Comparison of ENCODE assay signal across 8 cellular contexts in genomic region chr2:218981390-218982311, GRCh38. TPM values are rescaled to one million over a fixed set of nuclear protein-coding genes. Genes with fewer than 3 reads are reported as not detected.
DNase-seq lines count a peak whose midpoint lies in the region; TF ChIP-seq lines count a peak whose summit lies in the region.

No MANE protein-coding gene starts in this region.

- POLR2A ChIA-PET in GM10248 (lab: Yijun Ruan, JAX): no interaction called here

- intact Hi-C loops in activated naive CD4-positive, alpha-beta T cell treated with anti-CD3 and anti-CD28 coated beads for 36 hours (cut with micrococcal nuclease): loop anchor here (2.0 kb wide), 3 partner anchors 105 to 137 kb away; no protein-coding TSS in a partner anchor

- peaks cover 61% of the 10 kb centered on the region for H3K27me3 Mint-ChIP-seq in activated naive CD4-positive, alpha-beta T cell treated with anti-CD3 and anti-CD28 coated beads for 36 hours (ENCODE audit: low read depth)

- peak overlapping the region; percentile 55 for H3K4me3 Mint-ChIP-seq in activated naive CD4-positive, alpha-beta T cell treated with anti-CD3 and anti-CD28 coated beads for 36 hours

- H3K4me1 Mint-ChIP-seq in activated naive CD4-positive, alpha-beta T cell treated with anti-CD3 and anti-CD28 coated beads for 36 hours (ENCODE audit: low read depth): peaks cover 33% of the 10 kb centered on the region

- H3K9me3 Mint-ChIP-seq in activated naive CD4-positive, alpha-beta T cell treated with anti-CD3 and anti-CD28 coated beads for 36 hours: no peaks in the 10 kb centered on the region

- no peaks in the 10 kb centered on the region for H3K36me3 ChIP-seq in stomach smooth muscle (ENCODE audit: control insufficient read depth in 2 of 2, insufficient read depth in 2 of 2, low read length in 2 of 2)

- DNase-seq in stimulated activated CD8-positive, alpha-beta memory T cell treated with anti-CD3 and anti-CD28 coated beads, Interleukin-12 subunit alpha, Interleukin-12 subunit beta, amount 100 ng/mL, for 4 hours (ENCODE audit: low read depth): peak; percentile 18
- no peak for DNase-seq in stimulated activated CD8-positive, alpha-beta memory T cell treated with anti-CD3 and anti-CD28 coated beads, Interleukin-4, amount 100 ng/mL, for 48 hours
- DNase-seq in activated naive CD4-positive, alpha-beta T cell treated with anti-CD3 and anti-CD28 coated beads for 36 hours: peak; percentile 35
- DNase-seq in kidney glomerular epithelial cell (lab: John Stamatoyannopoulos, UW): peak; percentile 12
- DNase-seq in KBM-7: no peak
- no peak for DNase-seq in NCI-H187 treated with DMSO at 0.1 percent for 48 hours (lab: John Stamatoyannopoulos, UW)
- no peak for DNase-seq in GM10248 (ENCODE audit: extremely low spot score)

- H3K27ac Mint-ChIP-seq in activated naive CD4-positive, alpha-beta T cell treated with anti-CD3 and anti-CD28 coated beads for 36 hours: no peak overlapping the region

- in situ Hi-C loops in KBM-7 (cut with MboI; ENCODE audit: low pct_unique_long_range_greater_than_20kb, low sequenced_read_pairs): no loop called here

- H3K27ac ChIP-seq in stomach smooth muscle (ENCODE audit: low read length): no peak overlapping the region

- H3K4me1 ChIP-seq in stomach smooth muscle (ENCODE audit: control insufficient read depth, insufficient read depth, low read length): peaks cover 43% of the 10 kb centered on the region

- peak overlapping the region; percentile 51 to 66 for H3K4me3 ChIP-seq in stomach smooth muscle (ENCODE audit: low read length in 2 of 2)

- H3K36me3 Mint-ChIP-seq in activated naive CD4-positive, alpha-beta T cell treated with anti-CD3 and anti-CD28 coated beads for 36 hours (ENCODE audit: low read depth): no peaks in the 10 kb centered on the region

- TF ChIP-seq CTCF in GM10248 (IDR thresholded peaks at IDR 0.05; ENCODE audit: control extremely low read depth, extremely low read depth, low read depth, missing control alignments): no peak

- H3K9ac ChIP-seq in stomach smooth muscle (ENCODE audit: low read length in 2 of 2): no peak overlapping the region

- CTCF ChIA-PET in activated naive CD4-positive, alpha-beta T cell treated with anti-CD3 and anti-CD28 coated beads for 36 hours (lab: Charles Lee): interaction anchor here (0.9 to 4.4 kb wide), 15 partner anchors 15 to 173 kb away, joined by 3 to 63 read pairs (median 4); partner anchors contain the start of gene CDK5R2
- CTCF ChIA-PET in GM10248 (lab: Yijun Ruan, JAX): interaction anchor here (0.8 to 5.8 kb wide), 22 partner anchors 8 to 314 kb away, joined by 3 to 92 read pairs (median 8); partner anchors contain the start of genes CDK5R2 and CRYBA2

- H3K27me3 ChIP-seq in stomach smooth muscle (ENCODE audit: control insufficient read depth in 1 of 2, insufficient read depth in 2 of 2, low read length in 2 of 2): peaks cover 65 to 67% of the 10 kb centered on the region in 2 donors

- H3K9me3 ChIP-seq in stomach smooth muscle (ENCODE audit: control insufficient read depth in 2 of 2, low read length in 2 of 2): no peaks in the 10 kb centered on the region

RNA-seq across cellular contexts. Expression of gene FEV, which starts 3.3 kb away (rescaled TPM):
- not detected for total RNA-seq in activated naive CD4-positive, alpha-beta T cell treated with anti-CD3 and anti-CD28 coated beads for 36 hours

RNA-seq across cellular contexts. Expression of gene CRYBA2, which starts 11.6 kb away (rescaled TPM):
- total RNA-seq in activated naive CD4-positive, alpha-beta T cell treated with anti-CD3 and anti-CD28 coated beads for 36 hours: not detected

RNA-seq across cellular contexts. Expression of gene CDK5R2, which starts 22.2 kb away (rescaled TPM):
- not detected for total RNA-seq in activated naive CD4-positive, alpha-beta T cell treated with anti-CD3 and anti-CD28 coated beads for 36 hours

RNA-seq across cellular contexts. Expression of gene CFAP65, which starts 59.7 kb away (rescaled TPM):
- not detected for total RNA-seq in activated naive CD4-positive, alpha-beta T cell treated with anti-CD3 and anti-CD28 coated beads for 36 hours

Comparison
In these comparisons a context has a peak if more than half of its experiments do, and no peak if none do; other contexts are left out.
1. DNase-seq: peak in stimulated activated CD8-positive, alpha-beta memory T cell treated with anti-CD3 and anti-CD28 coated beads, Interleukin-12 subunit alpha, Interleukin-12 subunit beta, amount 100 ng/mL, for 4 hours (single experiment), activated naive CD4-positive, alpha-beta T cell treated with anti-CD3 and anti-CD28 coated beads for 36 hours (single experiment) and kidney glomerular epithelial cell (single experiment); none in stimulated activated CD8-positive, alpha-beta memory T cell treated with anti-CD3 and anti-CD28 coated beads, Interleukin-4, amount 100 ng/mL, for 48 hours (single experiment), KBM-7 (single experiment), NCI-H187 treated with DMSO at 0.1 percent for 48 hours (single experiment) and GM10248 (single experiment).